1 cellular context compared by ENCODE assay signal in genomic region chr5:33994845-33995244, GRCh38.
TF ChIP-seq lines count a peak whose summit lies in the region.

No MANE protein-coding gene starts in this region.

TF ChIP-seq in H1, 55 proteins besides CTCF, POLR2A, EP300 and RAD21:
- TF ChIP-seq RBBP5 (IDR thresholded peaks at IDR 0.05; ENCODE audit: borderline replicate concordance, low read depth, low read length) (no peak), YY1 (IDR thresholded peaks at IDR 0.05; ENCODE audit: low read depth, low read length) (no peak), RNF2 (IDR thresholded peaks at IDR 0.05; ENCODE audit: borderline replicate concordance, low read depth, low read length, missing control alignments, poor library complexity, severe bottlenecking) (no peak), SIX5 (IDR thresholded peaks at IDR 0.05; ENCODE audit: low read depth, low read length) (no peak), GABPA (IDR thresholded peaks at IDR 0.05; ENCODE audit: borderline replicate concordance, insufficient read depth, low read length) (no peak), POU5F1 (IDR thresholded peaks at IDR 0.05; ENCODE audit: low read depth, low read length) (no peak), TBP (IDR thresholded peaks at IDR 0.05; ENCODE audit: low read depth, low read length) (no peak), KDM1A (IDR thresholded peaks at IDR 0.05; ENCODE audit: borderline replicate concordance, low read length) (no peak), KDM4A (IDR thresholded peaks at IDR 0.05; ENCODE audit: low read depth, low read length, severe bottlenecking) (no peak), PHF8 (conservative IDR thresholded peaks at IDR 0.05; ENCODE audit: low read depth, low read length) (no peak), USF2 (IDR thresholded peaks at IDR 0.05; ENCODE audit: low read length) (no peak), EGR1 (IDR thresholded peaks at IDR 0.05; ENCODE audit: borderline replicate concordance, low read depth, low read length) (no peak), RXRA (IDR thresholded peaks at IDR 0.05; ENCODE audit: insufficient read depth, low read depth, low read length) (no peak), ATF3 (IDR thresholded peaks at IDR 0.05; ENCODE audit: insufficient read depth, low read depth, low read length) (no peak), TAF1 (IDR thresholded peaks at IDR 0.05; ENCODE audit: low read depth, low read length) (no peak), CEBPB (IDR thresholded peaks at IDR 0.05; ENCODE audit: low read depth, low read length) (no peak)
